ENCODE assay signal across 13 cellular contexts in genomic region chr10:43218206-43218950, GRCh38. TPM values are rescaled to one million over a fixed set of nuclear protein-coding genes. Genes with fewer than 3 reads are reported as not detected.
DNase-seq lines count a peak whose midpoint lies in the region; TF ChIP-seq lines count a peak whose summit lies in the region.
"Had no signal": no experiment of that assay in that cellular context is flagged by ENCODE, and none has a peak within 500 bp of the region (broad histone marks: within the 10 kb centered on the region; RNA-seq: fewer than 3 reads in every experiment).

No MANE protein-coding gene starts in this region.

- H3K27me3 Mint-ChIP-seq in MCF 10A (ENCODE audit: insufficient read depth, unreplicated experiment), result no peaks in the 10 kb centered on the region

- H3K36me3 ChIP-seq in spleen (no peaks in the 10 kb centered on the region), WERI-Rb-1 (no peaks in the 10 kb centered on the region)

- H3K4me3 Mint-ChIP-seq in MCF 10A (ENCODE audit: unreplicated experiment), result no peak overlapping the region
- H3K4me3 Mint-ChIP-seq: dendritic cell treated with granulocyte-macrophage colony-stimulating factor and Interleukin-4, amounts not matched to agents 40 ng/mL and 50 ng/mL, for 4 days had no signal

- H3K9me3 ChIP-seq in spleen (no peaks in the 10 kb centered on the region), WERI-Rb-1 (ENCODE audit: severe bottlenecking) (no peaks in the 10 kb centered on the region)

- no TSS peak for BruUV-seq in MCF 10A (replicated peaks; lab: Mats Ljungman, UMichigan)

- CTCF ChIA-PET in MCF 10A (lab: Yijun Ruan, JAX) (no interaction called here), RWPE1 (lab: Yijun Ruan, JAX) (interaction anchor here (1.1 kb wide), 1 partner anchor 130 kb away, joined by 4 read pairs; no protein-coding TSS in a partner anchor)

- DNase-seq in LHCN-M2 (ENCODE audit: low read depth) (peak; percentile 6), MCF 10A (ENCODE audit: unreplicated experiment) (peak; percentile 18), kidney tubule cell (ENCODE audit: low spot score) (peak; percentile 56), spleen (peak; percentile 64), NOMO-1 (lab: John Stamatoyannopoulos, UW; ENCODE audit: unreplicated experiment in 2 of 2) (no peak), NCI-H1694 (lab: John Stamatoyannopoulos, UW) (no peak), WERI-Rb-1 (no peak), RWPE1 (ENCODE audit: low spot score) (no peak)
- DNase-seq: activated naive CD4-positive, alpha-beta T cell; GF-D8; SIG-M5; small intestine had no signal

- no peaks in the 10 kb centered on the region for H3K9me3 Mint-ChIP-seq in MCF 10A (ENCODE audit: unreplicated experiment)
- H3K9me3 Mint-ChIP-seq: dendritic cell treated with granulocyte-macrophage colony-stimulating factor and Interleukin-4, amounts not matched to agents 40 ng/mL and 50 ng/mL, for 4 days had no signal

- no peak for TF ChIP-seq POLR2A in spleen (IDR thresholded peaks at IDR 0.05)

- TF ChIP-seq CTCF in MCF 10A (IDR thresholded peaks at IDR 0.05; ENCODE audit: unreplicated experiment) (no peak), spleen (IDR thresholded peaks at IDR 0.05 in 8 of 11, conservative IDR thresholded peaks at IDR 0.05 in 3 of 11) (no peak), WERI-Rb-1 (IDR thresholded peaks at IDR 0.05; ENCODE audit: low read depth, low read length) (no peak), RWPE1 (conservative IDR thresholded peaks at IDR 0.05; ENCODE audit: low read depth) (no peak)

- no peaks in the 10 kb centered on the region for H3K4me1 Mint-ChIP-seq in MCF 10A (ENCODE audit: insufficient read depth, unreplicated experiment)

- no peaks in the 10 kb centered on the region for H3K36me3 Mint-ChIP-seq in MCF 10A (ENCODE audit: insufficient read depth, unreplicated experiment)

- intact Hi-C loops in MCF 10A (cut with micrococcal nuclease), result no loop called here
- intact Hi-C loops in spleen (cut with DNase I; ENCODE audit: low total_unique reads), result no loop called here

- no peak overlapping the region for H3K27ac Mint-ChIP-seq in MCF 10A (ENCODE audit: low read depth, unreplicated experiment)
- H3K27ac Mint-ChIP-seq: dendritic cell treated with granulocyte-macrophage colony-stimulating factor and Interleukin-4, amounts not matched to agents 40 ng/mL and 50 ng/mL, for 4 days had no signal

- POLR2A ChIA-PET in MCF 10A (lab: Yijun Ruan, JAX) (no interaction called here), RWPE1 (lab: Yijun Ruan, JAX; ENCODE audit: low non-redundant PET) (no interaction called here)

- H3K27ac ChIP-seq in spleen, result no peak overlapping the region
- H3K27ac ChIP-seq in WERI-Rb-1, result no peak overlapping the region
- no peak overlapping the region for H3K27ac ChIP-seq in RWPE1

- peaks cover 0 to 8% (median 0%) of the 10 kb centered on the region in 6 donors for H3K4me1 ChIP-seq in spleen

- 87 to 95% (median 92%) methylated on average over 18 of the region's 18 CpGs for WGBS in spleen, 5 donors

- H3K4me3 ChIP-seq in spleen (no peak overlapping the region), WERI-Rb-1 (ENCODE audit: low read depth, low read length) (no peak overlapping the region)

- peaks cover 0 to 14% (median 0%) of the 10 kb centered on the region in 7 donors for H3K27me3 ChIP-seq in spleen (replicated peaks in 1 of 7)
- H3K27me3 ChIP-seq in WERI-Rb-1 (ENCODE audit: insufficient read depth, low read depth, severe bottlenecking), result no peaks in the 10 kb centered on the region

RNA-seq across cellular contexts. Expression of gene RASGEF1A, which starts 48.5 kb away (rescaled TPM):
- not detected in 2 replicates for total RNA-seq in LHCN-M2 (2014; rRNA removed)
- 0.24 TPM for polyA plus RNA-seq in LHCN-M2 (2012)
- not detected in 2 replicates for total RNA-seq in MCF 10A (2022)
- total RNA-seq in spleen, result 1 to 10 TPM; 2.5 to 7.1 (median 3.6) TPM
- 1 to 10 TPM; 1.9 to 3.1 (median 2.1) TPM for polyA plus RNA-seq in spleen

Comparison
In these comparisons a context has a peak if more than half of its experiments do, and no peak if none do; other contexts are left out.
1. DNase-seq: peak in LHCN-M2 (single experiment), MCF 10A (single experiment), kidney tubule cell (single experiment) and spleen (single experiment); none in NOMO-1 (0 of 2), NCI-H1694 (single experiment), WERI-Rb-1 (single experiment) and RWPE1 (single experiment).